13 cellular contexts compared by ENCODE assay signal in genomic region chr16:12160815-12161550, GRCh38.
A peak's percentile ranks its signal among the peaks of the same experiment; 100 is the strongest.
DNase-seq lines count a peak whose midpoint lies in the region; ATAC-seq and TF ChIP-seq lines count a peak whose summit lies in the region.
"Had no signal": no experiment of that assay in that cellular context is flagged by ENCODE, and none has a peak within 500 bp of the region (broad histone marks: within the 10 kb centered on the region; RNA-seq: fewer than 3 reads in every experiment).

No MANE protein-coding gene starts in this region.

- peak; percentile 4 for DNase-seq in stimulated activated CD4-positive, alpha-beta T cell treated with anti-CD3 and anti-CD28 coated beads, Interleukin-15, amount 100 ng/mL, for 24 hours
- DNase-seq in stimulated activated CD4-positive, alpha-beta T cell treated with anti-CD3 and anti-CD28 coated beads, Interleukin-4, amount 100 ng/mL, for 1 hour, result no peak
- peak; percentile 80 for DNase-seq in RPMI7951 (ENCODE audit: low read depth)
- DNase-seq in upper lobe of right lung, result peak; percentile 32
- DNase-seq in DMS 273 treated with DMSO at 0.1 percent for 48 hours (lab: John Stamatoyannopoulos, UW), result no peak
- no peak for DNase-seq in BE2C
- DNase-seq: ACHN; amniotic stem cell; CD4-positive, alpha-beta T cell; effector memory CD4-positive, alpha-beta T cell had no signal

- H3K36me3 ChIP-seq in upper lobe of right lung (no peaks in the 10 kb centered on the region), BE2C (no peaks in the 10 kb centered on the region)
- H3K36me3 ChIP-seq: right atrium auricular region had no signal

- H3K4me1 ChIP-seq in upper lobe of right lung (no peaks in the 10 kb centered on the region), BE2C (no peaks in the 10 kb centered on the region)

- H3K4me3 ChIP-seq in upper lobe of right lung (no peak overlapping the region), BE2C (ENCODE audit: low read depth, low read length) (no peak overlapping the region)
- H3K4me3 ChIP-seq: right atrium auricular region had no signal

- H3K9me3 ChIP-seq in upper lobe of right lung (no peaks in the 10 kb centered on the region), BE2C (no peaks in the 10 kb centered on the region)
- H3K9me3 ChIP-seq: right atrium auricular region had no signal

- intact Hi-C loops in upper lobe of right lung (cut with DNase I), result no loop called here

- H3K27me3 ChIP-seq in upper lobe of right lung, result no peaks in the 10 kb centered on the region
- no peaks in the 10 kb centered on the region for H3K27me3 ChIP-seq in BE2C
- H3K27me3 ChIP-seq: right atrium auricular region had no signal

- no peak for TF ChIP-seq CTCF in upper lobe of right lung (IDR thresholded peaks at IDR 0.05)
- no peak for TF ChIP-seq CTCF in BE2C (IDR thresholded peaks at IDR 0.05; ENCODE audit: low read depth, low read length)

- H3K27ac ChIP-seq in upper lobe of right lung, result no peak overlapping the region

- ATAC-seq in GM21619 (IDR thresholded peaks at IDR 0.05; ENCODE audit: unreplicated experiment), result peak; percentile 55
- no peak for ATAC-seq in upper lobe of right lung
- ATAC-seq in GM19324 (IDR thresholded peaks at IDR 0.05; ENCODE audit: low FRiP score, unreplicated experiment), result no peak

Comparison
In these comparisons a context has a peak if more than half of its experiments do, and no peak if none do; other contexts are left out.
1. DNase-seq: peak in stimulated activated CD4-positive, alpha-beta T cell treated with anti-CD3 and anti-CD28 coated beads, Interleukin-15, amount 100 ng/mL, for 24 hours (single experiment), RPMI7951 (single experiment) and upper lobe of right lung (single experiment); none in stimulated activated CD4-positive, alpha-beta T cell treated with anti-CD3 and anti-CD28 coated beads, Interleukin-4, amount 100 ng/mL, for 1 hour (single experiment), DMS 273 treated with DMSO at 0.1 percent for 48 hours (single experiment) and BE2C (single experiment).